10 cellular contexts compared by ENCODE assay signal in genomic region chr19:11288349-11288748, GRCh38. TPM values are rescaled to one million over a fixed set of nuclear protein-coding genes. Genes with fewer than 3 reads are reported as not detected.
DNase-seq lines count a peak whose midpoint lies in the region; ATAC-seq, FAIRE-seq and TF ChIP-seq lines count a peak whose summit lies in the region.
"Had no signal": no experiment of that assay in that cellular context is flagged by ENCODE, and none has a peak within 500 bp of the region (broad histone marks: within the 10 kb centered on the region; RNA-seq: fewer than 3 reads in every experiment).

No MANE protein-coding gene starts in this region.

- POLR2A ChIA-PET in BJ (lab: Charles Lee) (no interaction called here), K562 (lab: Yijun Ruan, JAX) (no interaction called here)

- no TSS peak for BruUV-seq in K562 (replicated peaks; lab: Mats Ljungman, UMichigan)

- WGBS in K562 (ENCODE audit: insufficient coverage, low coverage, missing lambda C conversion rate), result 10% methylated on average over 7 of the region's 7 CpGs

- no peak overlapping the region for H3K4me3 Mint-ChIP-seq in stimulated activated naive CD8-positive, alpha-beta T cell treated with anti-CD3 and anti-CD28 coated beads, Interleukin-15, amount 100 ng/mL, for 72 hours
- no peak overlapping the region for H3K4me3 Mint-ChIP-seq in immature natural killer cell

- in situ Hi-C loops in KBM-7 (cut with MboI; ENCODE audit: low pct_unique_long_range_greater_than_20kb, low sequenced_read_pairs), result no loop called here
- in situ Hi-C loops in K562 (cut with MboI), result no loop called here

- no peak overlapping the region for H3K4me3 ChIP-seq in BJ (ENCODE audit: low read depth, low read length)
- H3K4me3 ChIP-seq in K562, result no peak overlapping the region

- H3K9ac ChIP-seq in K562 (ENCODE audit: insufficient read depth in 1 of 2, low read depth in 2 of 2, low read length in 2 of 2), result no peak overlapping the region

- CTCF ChIA-PET in BJ (lab: Yijun Ruan, JAX), result interaction anchor here (1.9 to 4.8 kb wide), 2 partner anchors 10 to 194 kb away, joined by 8 to 28 read pairs; partner anchors contain the start of gene ELAVL3
- CTCF ChIA-PET in K562 (lab: Yijun Ruan, JAX; ENCODE audit: low intra/inter-chr PET ratio), result interaction anchor here (1.5 kb wide), 1 partner anchor 158 kb away, joined by 4 read pairs; no protein-coding TSS in a partner anchor

- H3K36me3 Mint-ChIP-seq in immature natural killer cell, result no peaks in the 10 kb centered on the region

- TF ChIP-seq CTCF in BJ (IDR thresholded peaks at IDR 0.05; ENCODE audit: insufficient read depth, low read depth, low read length) (peak; percentile 61), K562 (IDR thresholded peaks at IDR 0.05 in 2 of 3, conservative IDR thresholded peaks at IDR 0.05 in 1 of 3; ENCODE audit: insufficient read depth in 2 of 3, low read depth in 1 of 3, low read length in 3 of 3) (peak; percentile 30 to 60 (median 55); a peak in 5 of 6 replicates)

- TF ChIP-seq EP300 in K562 (IDR thresholded peaks at IDR 0.05; ENCODE audit: low read length), result no peak

- H3K4me1 ChIP-seq in K562 (replicated peaks in 1 of 2; ENCODE audit: control insufficient read depth in 2 of 2, insufficient read depth in 2 of 2, low read length in 2 of 2), result peaks cover 0 to under 1% of the 10 kb centered on the region in 2 experiments; a peak in 2 of 5 replicates

- intact Hi-C loops in K562 (cut with micrococcal nuclease), result no loop called here

- DNase-seq in BJ (ENCODE audit: low read depth) (no peak), KBM-7 (peak; percentile 32), K562 (ENCODE audit: extremely low read depth in 1 of 4, low spot score in 3 of 4) (peak in 2 of 4 experiments; percentile 41 to 56), lung microvascular endothelial cell (ENCODE audit: low read depth in 2 of 2) (peak; percentile 62 to 65), activated gamma-delta T cell (lab: John Stamatoyannopoulos, UW) (no peak), NCI-H2081 (lab: John Stamatoyannopoulos, UW) (no peak), immature natural killer cell (no peak)
- no peak for DNase-seq in stimulated activated naive CD8-positive, alpha-beta T cell treated with anti-CD3 and anti-CD28 coated beads, Interleukin-15, amount 100 ng/mL, for 72 hours
- DNase-seq: small intestine had no signal

- no peaks in the 10 kb centered on the region for H3K9me3 ChIP-seq in K562 (replicated peaks; ENCODE audit: control insufficient read depth, insufficient read depth, low read depth, low read length)

- peak in 1 of 2 experiments; percentile 60; a peak in 3 of 4 replicates for TF ChIP-seq RAD21 in K562 (CRISPR knock-in tag; conservative IDR thresholded peaks at IDR 0.05 in 1 of 2, IDR thresholded peaks at IDR 0.05 in 1 of 2)

- H3K27me3 ChIP-seq in BJ (ENCODE audit: control insufficient read depth, insufficient read depth, low read length), result no peaks in the 10 kb centered on the region
- H3K27me3 ChIP-seq in K562 (ENCODE audit: control insufficient read depth in 2 of 2, insufficient read depth in 2 of 2, low read length in 2 of 2), result peaks cover 3 to 5% of the 10 kb centered on the region in 2 experiments; a peak in 3 of 5 replicates

- H3K4me2 ChIP-seq in K562 (ENCODE audit: insufficient read depth, low read length), result no peak overlapping the region

- FAIRE-seq in K562 (lab: Jason Lieb, UNC), result peak; percentile 79
- FAIRE-seq: small intestine had no signal

- no peak for TF ChIP-seq POLR2A in K562 (conservative IDR thresholded peaks at IDR 0.05)

- H4K20me1 ChIP-seq in K562 (replicated peaks; ENCODE audit: control insufficient read depth, insufficient read depth, low read length), result 0 out of 2 replicates have a peak, but pooled peaks cover 2% of the 10 kb centered on the region

- H3K27ac Mint-ChIP-seq in stimulated activated naive CD8-positive, alpha-beta T cell treated with anti-CD3 and anti-CD28 coated beads, Interleukin-15, amount 100 ng/mL, for 72 hours, result no peak overlapping the region
- H3K27ac Mint-ChIP-seq in immature natural killer cell, result no peak overlapping the region

- peaks cover 10% of the 10 kb centered on the region for H3K4me1 Mint-ChIP-seq in stimulated activated naive CD8-positive, alpha-beta T cell treated with anti-CD3 and anti-CD28 coated beads, Interleukin-15, amount 100 ng/mL, for 72 hours
- peaks cover under 1% of the 10 kb centered on the region in 2 donors for H3K4me1 Mint-ChIP-seq in immature natural killer cell

- H2AFZ ChIP-seq in K562 (ENCODE audit: low read depth, low read length), result no peak overlapping the region

- peak; percentile 80 for ATAC-seq in K562
- ATAC-seq in stimulated activated naive CD8-positive, alpha-beta T cell treated with anti-CD3 and anti-CD28 coated beads, Interleukin-15, amount 100 ng/mL, for 72 hours, result no peak

- H3K27me3 Mint-ChIP-seq in stimulated activated naive CD8-positive, alpha-beta T cell treated with anti-CD3 and anti-CD28 coated beads, Interleukin-15, amount 100 ng/mL, for 72 hours, result peaks cover 76% of the 10 kb centered on the region
- peaks cover 6 to 13% (median 12%) of the 10 kb centered on the region in 3 donors for H3K27me3 Mint-ChIP-seq in immature natural killer cell (ENCODE audit: low read depth in 3 of 3)

- H3K36me3 ChIP-seq in BJ (ENCODE audit: control insufficient read depth, insufficient read depth, low read length), result no peaks in the 10 kb centered on the region
- no peaks in the 10 kb centered on the region for H3K36me3 ChIP-seq in K562 (ENCODE audit: control insufficient read depth, insufficient read depth, low read length)

- no peaks in the 10 kb centered on the region for H3K9me3 Mint-ChIP-seq in stimulated activated naive CD8-positive, alpha-beta T cell treated with anti-CD3 and anti-CD28 coated beads, Interleukin-15, amount 100 ng/mL, for 72 hours
- H3K9me3 Mint-ChIP-seq in immature natural killer cell, result peaks cover 0 to 2% (median 0%) of the 10 kb centered on the region in 6 donors

- no peak overlapping the region for H3K27ac ChIP-seq in K562 (ENCODE audit: extremely low read depth, low read depth, low read length)

- H3K9me1 ChIP-seq in K562 (ENCODE audit: control insufficient read depth, insufficient read depth, low read length), result no peaks in the 10 kb centered on the region

- no peaks in the 10 kb centered on the region for H3K79me2 ChIP-seq in K562 (ENCODE audit: control insufficient read depth, insufficient read depth, low read length)

RNA-seq across cellular contexts. Expression of gene TSPAN16, which starts 7.6 kb away (rescaled TPM):
- polyA plus RNA-seq in BJ (2011; rRNA removed) (not detected in 2 replicates), K562 (2011; rRNA removed) (not detected in 2 replicates), K562 (2014; fragmentation: Illumina TruSeq; extraction: Trizol) (not detected in 2 replicates), K562 (2014; fragmentation: Nextera tagmentation; extraction: Ambion mirVana) (not detected), K562 (2014; rRNA removed) (not detected in 2 replicates), immature natural killer cell (not detected)
- not detected in 2 replicates for polyA minus RNA-seq in BJ (2011; rRNA and poly(A)+ RNA removed)
- total RNA-seq in K562 (2011; cell fraction: chromatin; rRNA removed; ENCODE audit: low replicate concordance), result not detected in 2 replicates
- not detected in 2 replicates for total RNA-seq in K562 (2011; cell fraction: nucleolus; rRNA removed)
- total RNA-seq in K562 (2011; cell fraction: nucleoplasm; rRNA removed), result not detected in 2 replicates
- total RNA-seq in K562 (2014; rRNA removed) (not detected in 2 replicates), K562 (2014; rRNA removed; fragmentation: Illumina TruSeq; extraction: Trizol) (not detected in 2 replicates), K562 (2015; rRNA removed; fragmentation: Illumina TruSeq; extraction: Trizol) (not detected in 2 replicates), K562 (2021) (not detected in 2 replicates), lung microvascular endothelial cell (not detected in 2 replicates)
- not detected in 2 replicates for polyA plus RNA-seq in K562 (2011; cell fraction: cytosol; rRNA removed)
- polyA plus RNA-seq in K562 (2011; cell fraction: nucleus; rRNA removed), result not detected in 2 replicates
- not detected in 2 replicates for polyA plus RNA-seq in K562 (2012)
- polyA minus RNA-seq in K562 (2011; rRNA and poly(A)+ RNA removed), result not detected in 2 replicates
- polyA minus RNA-seq in K562 (2011; cell fraction: cytosol; rRNA and poly(A)+ RNA removed), result not detected in 2 replicates
- not detected in 2 replicates for polyA minus RNA-seq in K562 (2011; cell fraction: nucleus; rRNA and poly(A)+ RNA removed)
- total RNA-seq: NCI-H460 had no signal
- polyA plus RNA-seq: small intestine had no signal

RNA-seq across cellular contexts. Expression of gene DOCK6, which starts 26.0 kb away (rescaled TPM):
- 9.1 and 15.2 TPM in 2 replicates for polyA plus RNA-seq in BJ (2011; rRNA removed)
- polyA minus RNA-seq in BJ (2011; rRNA and poly(A)+ RNA removed), result 13.6 and 18.0 TPM in 2 replicates
- total RNA-seq in K562 (2011; cell fraction: chromatin; rRNA removed; ENCODE audit: low replicate concordance), result 79.9 and 184 TPM in 2 replicates
- 88.2 and 89.2 TPM in 2 replicates for total RNA-seq in K562 (2011; cell fraction: nucleolus; rRNA removed)
- total RNA-seq in K562 (2011; cell fraction: nucleoplasm; rRNA removed), result 65.6 and 76.9 TPM in 2 replicates
- total RNA-seq in K562 (2014; rRNA removed), result 3.8 and 5.7 TPM in 2 replicates
- total RNA-seq in K562 (2014; rRNA removed; fragmentation: Illumina TruSeq; extraction: Trizol), result 2.0 and 2.4 TPM in 2 replicates
- 1.9 and 2.3 TPM in 2 replicates for total RNA-seq in K562 (2015; rRNA removed; fragmentation: Illumina TruSeq; extraction: Trizol)
- total RNA-seq in K562 (2021), result 19.3 and 20.2 TPM in 2 replicates
- 7.0 and 14.5 TPM in 2 replicates for polyA plus RNA-seq in K562 (2011; rRNA removed)
- 8.0 and 14.5 TPM in 2 replicates for polyA plus RNA-seq in K562 (2011; cell fraction: cytosol; rRNA removed)
- polyA plus RNA-seq in K562 (2011; cell fraction: nucleus; rRNA removed), result 78.6 and 79.9 TPM in 2 replicates
- 7.9 and 22.7 TPM in 2 replicates for polyA plus RNA-seq in K562 (2012)
- polyA plus RNA-seq in K562 (2014; fragmentation: Illumina TruSeq; extraction: Trizol), result 4.4 and 7.3 TPM in 2 replicates
- polyA plus RNA-seq in K562 (2014; fragmentation: Nextera tagmentation; extraction: Ambion mirVana), result under 1 TPM; 0.35 to 0.46 TPM
- polyA plus RNA-seq in K562 (2014; rRNA removed), result 10.0 and 11.8 TPM in 2 replicates
- polyA minus RNA-seq in K562 (2011; rRNA and poly(A)+ RNA removed), result 5.3 and 5.8 TPM in 2 replicates
- polyA minus RNA-seq in K562 (2011; cell fraction: cytosol; rRNA and poly(A)+ RNA removed), result 8.8 and 17.8 TPM in 2 replicates
- polyA minus RNA-seq in K562 (2011; cell fraction: nucleus; rRNA and poly(A)+ RNA removed), result 15.8 and 20.2 TPM in 2 replicates
- 46.0 and 46.4 TPM in 2 replicates for total RNA-seq in lung microvascular endothelial cell
- polyA plus RNA-seq in immature natural killer cell, result not detected

RNA-seq across cellular contexts. Expression of gene ANGPTL8, which starts 48.9 kb away (rescaled TPM):
- polyA plus RNA-seq in BJ (2011; rRNA removed) (not detected in 2 replicates), K562 (2011; rRNA removed) (not detected in 2 replicates), K562 (2014; fragmentation: Illumina TruSeq; extraction: Trizol) (not detected in 2 replicates), K562 (2014; fragmentation: Nextera tagmentation; extraction: Ambion mirVana) (not detected), K562 (2014; rRNA removed) (not detected in 2 replicates), immature natural killer cell (not detected)
- polyA minus RNA-seq in BJ (2011; rRNA and poly(A)+ RNA removed), result not detected in 2 replicates
- total RNA-seq in K562 (2011; cell fraction: chromatin; rRNA removed; ENCODE audit: low replicate concordance), result not detected in 2 replicates
- total RNA-seq in K562 (2011; cell fraction: nucleolus; rRNA removed), result not detected in 2 replicates
- not detected in 2 replicates for total RNA-seq in K562 (2011; cell fraction: nucleoplasm; rRNA removed)
- total RNA-seq in K562 (2014; rRNA removed) (not detected in 2 replicates), K562 (2014; rRNA removed; fragmentation: Illumina TruSeq; extraction: Trizol) (not detected in 2 replicates), K562 (2015; rRNA removed; fragmentation: Illumina TruSeq; extraction: Trizol) (not detected in 2 replicates), K562 (2021) (not detected in 2 replicates), lung microvascular endothelial cell (not detected in 2 replicates)
- polyA plus RNA-seq in K562 (2011; cell fraction: cytosol; rRNA removed), result not detected in 2 replicates
- polyA plus RNA-seq in K562 (2011; cell fraction: nucleus; rRNA removed), result not detected in 2 replicates
- polyA plus RNA-seq in K562 (2012), result not detected in 2 replicates
- polyA minus RNA-seq in K562 (2011; rRNA and poly(A)+ RNA removed), result not detected in 2 replicates
- polyA minus RNA-seq in K562 (2011; cell fraction: cytosol; rRNA and poly(A)+ RNA removed), result not detected in 2 replicates
- polyA minus RNA-seq in K562 (2011; cell fraction: nucleus; rRNA and poly(A)+ RNA removed), result not detected in 2 replicates
- total RNA-seq: NCI-H460 had no signal

RNA-seq across cellular contexts. Expression of gene RAB3D, which starts 51.1 kb away (rescaled TPM):
- 9.7 and 12.0 TPM in 2 replicates for polyA plus RNA-seq in BJ (2011; rRNA removed)
- 23.2 and 35.4 TPM in 2 replicates for polyA minus RNA-seq in BJ (2011; rRNA and poly(A)+ RNA removed)
- 3.0 and 8.8 TPM in 2 replicates for total RNA-seq in K562 (2011; cell fraction: chromatin; rRNA removed; ENCODE audit: low replicate concordance)
- 2.5 and 3.2 TPM in 2 replicates for total RNA-seq in K562 (2011; cell fraction: nucleolus; rRNA removed)
- total RNA-seq in K562 (2011; cell fraction: nucleoplasm; rRNA removed), result 2.6 TPM in 2 replicates
- total RNA-seq in K562 (2014; rRNA removed), result 1.2 and 1.6 TPM in 2 replicates
- 1.3 and 1.4 TPM in 2 replicates for total RNA-seq in K562 (2014; rRNA removed; fragmentation: Illumina TruSeq; extraction: Trizol)
- 1.8 and 1.9 TPM in 2 replicates for total RNA-seq in K562 (2015; rRNA removed; fragmentation: Illumina TruSeq; extraction: Trizol)
- 3.3 and 4.5 TPM in 2 replicates for total RNA-seq in K562 (2021)
- polyA plus RNA-seq in K562 (2011; rRNA removed), result 3.0 and 3.8 TPM in 2 replicates
- polyA plus RNA-seq in K562 (2011; cell fraction: cytosol; rRNA removed), result 2.6 and 3.9 TPM in 2 replicates
- polyA plus RNA-seq in K562 (2011; cell fraction: nucleus; rRNA removed), result 1.3 and 1.7 TPM in 2 replicates
- 1.1 and 2.3 TPM in 2 replicates for polyA plus RNA-seq in K562 (2012)
- polyA plus RNA-seq in K562 (2014; fragmentation: Illumina TruSeq; extraction: Trizol), result 0.89 and 1.4 TPM in 2 replicates
- polyA plus RNA-seq in K562 (2014; fragmentation: Nextera tagmentation; extraction: Ambion mirVana), result 1 to 10 TPM in 1 of 2 experiments, under 1 TPM in 1; 0.34 to 1.1 TPM
- polyA plus RNA-seq in K562 (2014; rRNA removed), result 1.5 and 1.9 TPM in 2 replicates
- polyA minus RNA-seq in K562 (2011; rRNA and poly(A)+ RNA removed), result 7.1 and 8.6 TPM in 2 replicates
- polyA minus RNA-seq in K562 (2011; cell fraction: cytosol; rRNA and poly(A)+ RNA removed), result 2.7 and 4.4 TPM in 2 replicates
- 1.2 and 1.6 TPM in 2 replicates for polyA minus RNA-seq in K562 (2011; cell fraction: nucleus; rRNA and poly(A)+ RNA removed)
- 29.0 and 31.5 TPM in 2 replicates for total RNA-seq in lung microvascular endothelial cell
- 1 to 10 TPM; 1.6 to 2.9 (median 2.2) TPM for polyA plus RNA-seq in immature natural killer cell

RNA-seq across cellular contexts. Expression of gene TMEM205, which starts 57.7 kb away (rescaled TPM):
- 89.8 and 107 TPM in 2 replicates for polyA plus RNA-seq in BJ (2011; rRNA removed)
- 40.9 and 68.0 TPM in 2 replicates for polyA minus RNA-seq in BJ (2011; rRNA and poly(A)+ RNA removed)
- total RNA-seq in K562 (2011; cell fraction: chromatin; rRNA removed; ENCODE audit: low replicate concordance), result 24.9 and 71.9 TPM in 2 replicates
- total RNA-seq in K562 (2011; cell fraction: nucleolus; rRNA removed), result 125 and 126 TPM in 2 replicates
- total RNA-seq in K562 (2011; cell fraction: nucleoplasm; rRNA removed), result 67.8 and 77.4 TPM in 2 replicates
- 63.3 and 68.9 TPM in 2 replicates for total RNA-seq in K562 (2014; rRNA removed)
- 21.2 and 26.1 TPM in 2 replicates for total RNA-seq in K562 (2014; rRNA removed; fragmentation: Illumina TruSeq; extraction: Trizol)
- 32.0 and 33.7 TPM in 2 replicates for total RNA-seq in K562 (2015; rRNA removed; fragmentation: Illumina TruSeq; extraction: Trizol)
- 44.1 and 45.6 TPM in 2 replicates for total RNA-seq in K562 (2021)
- 57.7 and 68.8 TPM in 2 replicates for polyA plus RNA-seq in K562 (2011; rRNA removed)
- polyA plus RNA-seq in K562 (2011; cell fraction: cytosol; rRNA removed), result 179 and 221 TPM in 2 replicates
- polyA plus RNA-seq in K562 (2011; cell fraction: nucleus; rRNA removed), result 92.4 and 97.3 TPM in 2 replicates
- 57.1 and 57.4 TPM in 2 replicates for polyA plus RNA-seq in K562 (2012)
- polyA plus RNA-seq in K562 (2014; fragmentation: Illumina TruSeq; extraction: Trizol), result 72.6 and 73.2 TPM in 2 replicates
- 10 to 100 TPM; 21.3 to 27.3 TPM for polyA plus RNA-seq in K562 (2014; fragmentation: Nextera tagmentation; extraction: Ambion mirVana)
- 81.5 and 83.8 TPM in 2 replicates for polyA plus RNA-seq in K562 (2014; rRNA removed)
- polyA minus RNA-seq in K562 (2011; rRNA and poly(A)+ RNA removed), result 30.4 and 35.1 TPM in 2 replicates
- 26.4 and 28.5 TPM in 2 replicates for polyA minus RNA-seq in K562 (2011; cell fraction: cytosol; rRNA and poly(A)+ RNA removed)
- polyA minus RNA-seq in K562 (2011; cell fraction: nucleus; rRNA and poly(A)+ RNA removed), result 4.7 and 11.6 TPM in 2 replicates
- total RNA-seq in lung microvascular endothelial cell, result 83.7 and 105 TPM in 2 replicates
- 10 to 100 TPM; 73.3 to 91.2 (median 81.4) TPM for polyA plus RNA-seq in immature natural killer cell

Comparison
In these comparisons a context has a peak if more than half of its experiments do, and no peak if none do; other contexts are left out.
1. DNase-seq: peak in KBM-7 (single experiment) and lung microvascular endothelial cell (2 of 2); none in BJ (single experiment), activated gamma-delta T cell (single experiment), NCI-H2081 (0 of 2), stimulated activated naive CD8-positive, alpha-beta T cell treated with anti-CD3 and anti-CD28 coated beads, Interleukin-15, amount 100 ng/mL, for 72 hours (0 of 2) and immature natural killer cell (0 of 3).